Comparison of ENCODE assay signal across 22 cellular contexts in genomic region chr18:13145636-13146190, GRCh38.
"Had no signal": no experiment of that assay in that cellular context is flagged by ENCODE, and none has a peak within 500 bp of the region (broad histone marks: within the 10 kb centered on the region; RNA-seq: fewer than 3 reads in every experiment).

No MANE protein-coding gene starts in this region.

- H3K9me3 Mint-ChIP-seq: activated naive CD4-positive, alpha-beta T cell treated with anti-CD3 and anti-CD28 coated beads, Interleukin-2, amount 50 U/mL, for 24 hours had no signal

- H3K27ac Mint-ChIP-seq: activated CD8-positive, alpha-beta T cell treated with anti-CD3 and anti-CD28 coated beads, Interleukin-2, amount 10 ng/mL, durations not matched to agents 7 days and 5 days; activated naive CD4-positive, alpha-beta T cell treated with anti-CD3 and anti-CD28 coated beads, Interleukin-2, amount 50 U/mL, for 24 hours; activated T-helper 1 cell treated with anti-CD3 and anti-CD28 coated beads, Interleukin-12 subunit alpha, Interleukin-12 subunit beta, Interleukin-2, Interleukin-4 antibody, amounts not matched to agents 30 ng/mL and 10 ng/mL and 1 ng/mL, durations not matched to agents 14 hours and 24 hours and 36 hours; brain; dendritic cell treated with granulocyte-macrophage colony-stimulating factor and Interleukin-4, amounts not matched to agents 40 ng/mL and 50 ng/mL, for 4 days; natural killer cell had no signal

- H3K36me3 Mint-ChIP-seq: brain had no signal

- H3K4me3 ChIP-seq: heart left ventricle, ovary, prostate gland, tibial artery had no signal

- DNase-seq: activated CD4-positive, alpha-beta T cell treated with anti-CD3 and anti-CD28 coated beads, Interleukin-2, amount 50 U/mL, for 1 hour; activated CD4-positive, CD25-positive, alpha-beta regulatory T cell treated with anti-CD3 and anti-CD28 coated beads, Interleukin-2, amount 50 U/mL, for 72 hours; activated CD8-positive, alpha-beta T cell treated with anti-CD3 and anti-CD28 coated beads, Interleukin-2, amount 10 ng/mL, durations not matched to agents 7 days and 5 days; activated gamma-delta T cell treated with Interleukin-2 at 50 U/mL for 16 hours; aorta; caudate nucleus; effector CD4-positive, alpha-beta T cell; heart left ventricle; left ventricle myocardium superior; mammary epithelial cell; midbrain; natural killer cell; ovary; stimulated activated CD4-positive, alpha-beta T cell treated with anti-CD3 and anti-CD28 coated beads, Interleukin-4, amount 100 ng/mL, for 24 hours; stimulated activated naive CD8-positive, alpha-beta T cell treated with anti-CD3 and anti-CD28 coated beads, Interleukin-15, Interleukin-2, amounts not matched to agents 100 U/mL and 50 U/mL, for 24 hours; tibial artery had no signal

- H3K4me1 Mint-ChIP-seq: activated naive CD4-positive, alpha-beta T cell treated with anti-CD3 and anti-CD28 coated beads, Interleukin-2, amount 50 U/mL, for 24 hours; brain; natural killer cell had no signal

- H3K27ac ChIP-seq: heart left ventricle, ovary, prostate gland, tibial artery, VCaP had no signal

- ATAC-seq: activated CD8-positive, alpha-beta T cell treated with anti-CD3 and anti-CD28 coated beads, Interleukin-2, amount 10 ng/mL, durations not matched to agents 7 days and 5 days; heart left ventricle; left ventricle myocardium superior; natural killer cell; stimulated activated naive CD8-positive, alpha-beta T cell treated with anti-CD3 and anti-CD28 coated beads, Interleukin-15, Interleukin-2, amounts not matched to agents 100 U/mL and 50 U/mL, for 24 hours had no signal

- H3K4me3 Mint-ChIP-seq: activated CD8-positive, alpha-beta T cell treated with anti-CD3 and anti-CD28 coated beads, Interleukin-2, amount 10 ng/mL, durations not matched to agents 7 days and 5 days; activated naive CD4-positive, alpha-beta T cell treated with anti-CD3 and anti-CD28 coated beads, Interleukin-2, amount 50 U/mL, for 24 hours; activated T-helper 1 cell treated with anti-CD3 and anti-CD28 coated beads, Interleukin-12 subunit alpha, Interleukin-12 subunit beta, Interleukin-2, Interleukin-4 antibody, amounts not matched to agents 30 ng/mL and 10 ng/mL and 1 ng/mL, durations not matched to agents 14 hours and 24 hours and 36 hours; brain; dendritic cell treated with granulocyte-macrophage colony-stimulating factor and Interleukin-4, amounts not matched to agents 40 ng/mL and 50 ng/mL, for 4 days; natural killer cell had no signal

- H3K27me3 Mint-ChIP-seq: dendritic cell treated with granulocyte-macrophage colony-stimulating factor and Interleukin-4, amounts not matched to agents 40 ng/mL and 50 ng/mL, for 4 days had no signal
